Comparison of ENCODE assay signal across 8 cellular contexts in genomic region chr6:166005846-166006592, GRCh38.
DNase-seq lines count a peak whose midpoint lies in the region; ATAC-seq and TF ChIP-seq lines count a peak whose summit lies in the region.

No MANE protein-coding gene starts in this region.

- peak overlapping the region; percentile 45 for H4K91ac ChIP-seq in trophoblast cell (ENCODE audit: low read depth, low read length)

- no peak overlapping the region for H3K18ac ChIP-seq in trophoblast cell (ENCODE audit: low read length)

- no peak for TF ChIP-seq CTCF in Peyer's patch (IDR thresholded peaks at IDR 0.05)
- no peak for TF ChIP-seq CTCF in gastroesophageal sphincter (IDR thresholded peaks at IDR 0.05)

- H2AFZ ChIP-seq in trophoblast cell (ENCODE audit: insufficient read depth, low read length, poor library complexity) = no peak overlapping the region

- no peak overlapping the region for H3K9ac ChIP-seq in trophoblast cell (ENCODE audit: low read length)

- H3K27me3 ChIP-seq in Peyer's patch = peaks cover 0 to 3% of the 10 kb centered on the region in 2 donors
- H3K27me3 ChIP-seq in gastroesophageal sphincter = peaks cover 55% of the 10 kb centered on the region
- H3K27me3 ChIP-seq in trophoblast cell (ENCODE audit: insufficient read depth, low read length) = peaks cover 40% of the 10 kb centered on the region

- H4K8ac ChIP-seq in trophoblast cell (ENCODE audit: low read depth, low read length) = peak overlapping the region; percentile 42

- H3K4ac ChIP-seq in trophoblast cell (ENCODE audit: low read depth, low read length) = no peak overlapping the region

- WGBS in gastroesophageal sphincter (ENCODE audit: low coverage in 1 of 2), 2 donors = 0% methylated on average over 5 to 12 of the region's 43 CpGs
- no CpG with 5 or more reads among the region's 43 CpGs for WGBS in trophoblast cell (ENCODE audit: extremely low coverage, insufficient coverage, insufficient read length)

- H2AK5ac ChIP-seq in trophoblast cell (ENCODE audit: low read length) = no peak overlapping the region

- peak; percentile 86 for TF ChIP-seq EP300 in gastroesophageal sphincter (IDR thresholded peaks at IDR 0.05)

- H3K79me1 ChIP-seq in trophoblast cell (ENCODE audit: low read length) = no peaks in the 10 kb centered on the region

- H3K36me3 ChIP-seq in Peyer's patch (no peaks in the 10 kb centered on the region), gastroesophageal sphincter (no peaks in the 10 kb centered on the region), trophoblast cell (ENCODE audit: control insufficient read depth in 1 of 2, insufficient read depth in 2 of 2, low read length in 2 of 2) (no peaks in the 10 kb centered on the region)

- ATAC-seq in gastroesophageal sphincter (peak; percentile 77), HG03469 (IDR thresholded peaks at IDR 0.05; ENCODE audit: unreplicated experiment) (no peak), HG03457 (IDR thresholded peaks at IDR 0.05; ENCODE audit: unreplicated experiment) (no peak)

- H3K9me3 ChIP-seq in Peyer's patch (no peaks in the 10 kb centered on the region), gastroesophageal sphincter (no peaks in the 10 kb centered on the region), trophoblast cell (ENCODE audit: insufficient read depth, low read depth, low read length) (peaks cover 11% of the 10 kb centered on the region)

- peak overlapping the region; percentile 25 for H2BK120ac ChIP-seq in trophoblast cell (ENCODE audit: insufficient read depth, low read length, poor library complexity)

- H3K23ac ChIP-seq in trophoblast cell (ENCODE audit: low read length) = no peak overlapping the region

- H3K4me2 ChIP-seq in trophoblast cell (ENCODE audit: low read length) = peak overlapping the region; percentile 53

- DNase-seq in EH (ENCODE audit: low read depth) (peak; percentile 76), Peyer's patch (peak in 1 of 3 donors; percentile 60), trophoblast cell (peak; percentile 72 to 86), ureter (ENCODE audit: low spot score) (no peak)
- no peak for DNase-seq in activated naive CD4-positive, alpha-beta T cell treated with anti-CD3 and anti-CD28 coated beads, Interleukin-2, amount 50 U/mL, for 16 hours

- no peak overlapping the region for H2BK12ac ChIP-seq in trophoblast cell (ENCODE audit: low read length)

- TF ChIP-seq POLR2A in Peyer's patch (IDR thresholded peaks at IDR 0.05) (no peak), gastroesophageal sphincter (IDR thresholded peaks at IDR 0.05) (no peak)

- H3K27ac ChIP-seq in Peyer's patch = peak overlapping the region; percentile 25 to 70 (median 57)
- peak overlapping the region; percentile 68 to 90 (median 79) for H3K27ac ChIP-seq in gastroesophageal sphincter
- no peak overlapping the region for H3K27ac ChIP-seq in trophoblast cell (ENCODE audit: low read depth, low read length)

- no peak overlapping the region for H3K14ac ChIP-seq in trophoblast cell (ENCODE audit: low read length)

- H4K12ac ChIP-seq in trophoblast cell (ENCODE audit: low read depth, low read length) = peak overlapping the region; percentile 7

- H2BK5ac ChIP-seq in trophoblast cell (ENCODE audit: low read depth, low read length, poor library complexity) = no peak overlapping the region

- peak overlapping the region in 3 of 4 donors; percentile 10 to 35 (median 30) for H3K4me3 ChIP-seq in Peyer's patch
- peak overlapping the region; percentile 36 to 55 for H3K4me3 ChIP-seq in gastroesophageal sphincter
- no peak overlapping the region for H3K4me3 ChIP-seq in trophoblast cell (ENCODE audit: low read depth, low read length)

- H3K79me2 ChIP-seq in trophoblast cell (ENCODE audit: control insufficient read depth, insufficient read depth, low read length, poor library complexity) = no peaks in the 10 kb centered on the region

- peaks cover 0 to 28% (median 0%) of the 10 kb centered on the region in 4 donors for H3K4me1 ChIP-seq in Peyer's patch
- peaks cover 0 to 53% (median 13%) of the 10 kb centered on the region in 3 donors for H3K4me1 ChIP-seq in gastroesophageal sphincter
- H3K4me1 ChIP-seq in trophoblast cell (ENCODE audit: control insufficient read depth in 1 of 2, insufficient read depth in 2 of 2, low read length in 2 of 2) = peaks cover 3 to 5% of the 10 kb centered on the region in 2 experiments

Comparison
In these comparisons a context has a peak if more than half of its experiments do, and no peak if none do; other contexts are left out.
1. DNase-seq: peak in EH (single experiment) and trophoblast cell (2 of 2); none in ureter (single experiment) and activated naive CD4-positive, alpha-beta T cell treated with anti-CD3 and anti-CD28 coated beads, Interleukin-2, amount 50 U/mL, for 16 hours (single experiment).